In genomic region chr10:120578890-120579289, GRCh38 we compare ENCODE assay signal across 15 cellular contexts.
DNase-seq lines count a peak whose midpoint lies in the region; ATAC-seq and TF ChIP-seq lines count a peak whose summit lies in the region.
"Had no signal": no experiment of that assay in that cellular context is flagged by ENCODE, and none has a peak within 500 bp of the region (broad histone marks: within the 10 kb centered on the region; RNA-seq: fewer than 3 reads in every experiment).

No MANE protein-coding gene starts in this region.

- H3K4me2 ChIP-seq in neural cell (ENCODE audit: low read length) = no peak overlapping the region
- H3K4me2 ChIP-seq: BLaER1 treated with 17β-estradiol and CSF1 and Interleukin-3, amounts not matched to agents 10 nM and 100 nM; KMS-11 had no signal

- ATAC-seq in CD4-positive, alpha-beta T cell (ENCODE audit: poor library complexity) = no peak
- ATAC-seq: HepG2 had no signal

- H4K20me1 ChIP-seq in neural cell (ENCODE audit: insufficient read depth) = no peaks in the 10 kb centered on the region
- H4K20me1 ChIP-seq: BLaER1 treated with 17β-estradiol and CSF1 and Interleukin-3, amounts not matched to agents 10 nM and 100 nM had no signal

- in situ Hi-C loops in ACHN (cut with HindIII; ENCODE audit: low pct_ligation_motif_present, low pct_unique_long_range_greater_than_20kb, low sequenced_read_pairs) = no loop called here

- no peaks in the 10 kb centered on the region for H3K9me3 Mint-ChIP-seq in HFFc6
- peaks cover 2% of the 10 kb centered on the region for H3K9me3 Mint-ChIP-seq in CD4-positive, alpha-beta T cell

- H2AFZ ChIP-seq in neural cell (ENCODE audit: low read depth, low read length) = no peak overlapping the region

- H3K27ac ChIP-seq in neural cell (ENCODE audit: low read length) = peak overlapping the region; percentile 94
- H3K27ac ChIP-seq in CD4-positive, alpha-beta T cell (ENCODE audit: low read depth, low read length) = no peak overlapping the region
- peak overlapping the region in 1 of 59 donors; percentile 12 for H3K27ac ChIP-seq in dorsolateral prefrontal cortex
- H3K27ac ChIP-seq: 22Rv1; BLaER1 treated with 17β-estradiol and CSF1 and Interleukin-3, amounts not matched to agents 10 nM and 100 nM; KMS-11 had no signal

- peaks cover 4% of the 10 kb centered on the region; the same call in 1 of the 2 replicates for H3K36me3 Mint-ChIP-seq in HFFc6 (ENCODE audit: low read depth)
- no peaks in the 10 kb centered on the region for H3K36me3 Mint-ChIP-seq in CD4-positive, alpha-beta T cell (ENCODE audit: low read depth)
- H3K36me3 Mint-ChIP-seq: CD4-positive, CD25-positive, alpha-beta regulatory T cell had no signal

- no peaks in the 10 kb centered on the region for H3K9me3 ChIP-seq in neural cell (ENCODE audit: low read length)
- no peaks in the 10 kb centered on the region for H3K9me3 ChIP-seq in CD4-positive, alpha-beta T cell (ENCODE audit: control insufficient read depth, low read length)
- H3K9me3 ChIP-seq: BLaER1 treated with 17β-estradiol and CSF1 and Interleukin-3, amounts not matched to agents 10 nM and 100 nM had no signal

- CTCF ChIA-PET in CD4-positive, alpha-beta T cell (lab: Charles Lee) = no interaction called here

- intact Hi-C loops in CD4-positive, alpha-beta T cell (cut with DNase I, micrococcal nuclease) = no loop called here
- intact Hi-C loops in dorsolateral prefrontal cortex (cut with DNase I) = no loop called here

- H3K36me3 ChIP-seq in neural cell (ENCODE audit: insufficient read depth, low read length) = no peaks in the 10 kb centered on the region
- H3K36me3 ChIP-seq: BLaER1 treated with 17β-estradiol and CSF1 and Interleukin-3, amounts not matched to agents 10 nM and 100 nM had no signal

- no peak overlapping the region for H3K27ac Mint-ChIP-seq in HFFc6
- no peak overlapping the region for H3K27ac Mint-ChIP-seq in CD4-positive, alpha-beta T cell
- H3K27ac Mint-ChIP-seq: CD4-positive, CD25-positive, alpha-beta regulatory T cell had no signal

- DNase-seq in ACHN (peak; percentile 8), HFFc6 (no peak), epithelial cell of proximal tubule (ENCODE audit: low read depth) (no peak), dorsolateral prefrontal cortex (no peak)
- no peak for DNase-seq in activated CD4-positive, alpha-beta T cell treated with anti-CD3 and anti-CD28 coated beads for 4 hours
- no peak for DNase-seq in activated CD4-positive, alpha-beta T cell treated with anti-CD3 and anti-CD28 coated beads for 48 hours
- no peak for DNase-seq in CD4-positive, alpha-beta T cell
- DNase-seq: Calu3; CD4-positive, CD25-positive, alpha-beta regulatory T cell; DMS 273 treated with DMSO at 0.1 percent for 48 hours had no signal

- no peak for TF ChIP-seq EP300 in neural cell (conservative IDR thresholded peaks at IDR 0.05; ENCODE audit: poor library complexity, severe bottlenecking)

- peak; percentile 19; the same call in 1 of the 2 replicates for TF ChIP-seq CTCF in HFFc6 (IDR thresholded peaks at IDR 0.05)
- peak; percentile 12 for TF ChIP-seq CTCF in epithelial cell of proximal tubule (conservative IDR thresholded peaks at IDR 0.05; ENCODE audit: low read depth, low read length)
- no peak for TF ChIP-seq CTCF in neural cell (IDR thresholded peaks at IDR 0.05; ENCODE audit: poor library complexity, severe bottlenecking)
- TF ChIP-seq CTCF in CD4-positive, alpha-beta T cell (IDR thresholded peaks at IDR 0.05) = no peak
- TF ChIP-seq CTCF in dorsolateral prefrontal cortex (IDR thresholded peaks at IDR 0.05 in 54 of 56, conservative IDR thresholded peaks at IDR 0.05 in 2 of 56; ENCODE audit: low read depth in 1 of 56, partially characterized antibody in 56 of 56) = no peak

- no peaks in the 10 kb centered on the region; the same call in 1 of the 2 replicates for H3K27me3 Mint-ChIP-seq in HFFc6 (ENCODE audit: insufficient read depth)
- peaks cover 3% of the 10 kb centered on the region for H3K27me3 Mint-ChIP-seq in CD4-positive, alpha-beta T cell
- H3K27me3 Mint-ChIP-seq: CD4-positive, CD25-positive, alpha-beta regulatory T cell had no signal

- H3K79me2 ChIP-seq in neural cell (replicated peaks; ENCODE audit: insufficient read depth, low read length) = no peaks in the 10 kb centered on the region

- H3K4me1 Mint-ChIP-seq in HFFc6 (ENCODE audit: low read depth) = no peaks in the 10 kb centered on the region
- no peaks in the 10 kb centered on the region for H3K4me1 Mint-ChIP-seq in CD4-positive, alpha-beta T cell (ENCODE audit: low read depth)
- H3K4me1 Mint-ChIP-seq: CD4-positive, CD25-positive, alpha-beta regulatory T cell had no signal

- H3K4me3 Mint-ChIP-seq in HFFc6 = no peak overlapping the region
- no peak overlapping the region for H3K4me3 Mint-ChIP-seq in CD4-positive, alpha-beta T cell
- H3K4me3 Mint-ChIP-seq: CD4-positive, CD25-positive, alpha-beta regulatory T cell had no signal

- H3K27me3 ChIP-seq in neural cell (ENCODE audit: insufficient read depth, low read depth, low read length) (no peaks in the 10 kb centered on the region), dorsolateral prefrontal cortex (peaks cover 0 to 6% (median 0%) of the 10 kb centered on the region in 45 donors)
- H3K27me3 ChIP-seq in CD4-positive, alpha-beta T cell (ENCODE audit: control insufficient read depth, insufficient read depth, low read length) = no peaks in the 10 kb centered on the region
- H3K27me3 ChIP-seq: BLaER1 treated with 17β-estradiol and CSF1 and Interleukin-3, amounts not matched to agents 10 nM and 100 nM had no signal

- TF ChIP-seq RAD21 in neural cell (conservative IDR thresholded peaks at IDR 0.05) = no peak

- no peak overlapping the region for H3K9ac ChIP-seq in neural cell (ENCODE audit: low read length)
- H3K9ac ChIP-seq: BLaER1 treated with 17β-estradiol and CSF1 and Interleukin-3, amounts not matched to agents 10 nM and 100 nM; KMS-11 had no signal

- H3K4me3 ChIP-seq in epithelial cell of proximal tubule (ENCODE audit: low read depth, low read length) (no peak overlapping the region), neural cell (ENCODE audit: low read length) (no peak overlapping the region), dorsolateral prefrontal cortex (no peak overlapping the region)
- H3K4me3 ChIP-seq: BLaER1 treated with 17β-estradiol and CSF1 and Interleukin-3, amounts not matched to agents 10 nM and 100 nM had no signal

- no peaks in the 10 kb centered on the region for H3F3A ChIP-seq in neural cell (ENCODE audit: insufficient read depth, low read length, poor library complexity, severe bottlenecking)

- H3K9me2 ChIP-seq in neural cell (ENCODE audit: insufficient read depth, low read length) = no peaks in the 10 kb centered on the region

- POLR2A ChIA-PET in CD4-positive, alpha-beta T cell (lab: Charles Lee) = no interaction called here

TF ChIP-seq in neural cell, 6 proteins besides CTCF, POLR2A, EP300 and RAD21:
- TF ChIP-seq SMC3 (conservative IDR thresholded peaks at IDR 0.05; ENCODE audit: poor library complexity) (no peak), EZH2 (IDR thresholded peaks at IDR 0.05; ENCODE audit: borderline replicate concordance, insufficient read depth, low read length, poor library complexity, severe bottlenecking) (no peak), MXI1 (conservative IDR thresholded peaks at IDR 0.05; ENCODE audit: poor library complexity, severe bottlenecking) (no peak), TAF1 (IDR thresholded peaks at IDR 0.05; ENCODE audit: low read depth) (no peak), REST (IDR thresholded peaks at IDR 0.05; ENCODE audit: borderline replicate concordance) (no peak), POLR2AphosphoS5 (IDR thresholded peaks at IDR 0.05) (no peak)

Comparison
In these comparisons a context has a peak if more than half of its experiments do, and no peak if none do; other contexts are left out.
1. CTCF ChIP-seq: peak in HFFc6 (single experiment) and epithelial cell of proximal tubule (single experiment); none in neural cell (single experiment), CD4-positive, alpha-beta T cell (single experiment) and dorsolateral prefrontal cortex (0 of 56).